ENCODE assay signal across 13 cellular contexts in the genomic region with DNA sequence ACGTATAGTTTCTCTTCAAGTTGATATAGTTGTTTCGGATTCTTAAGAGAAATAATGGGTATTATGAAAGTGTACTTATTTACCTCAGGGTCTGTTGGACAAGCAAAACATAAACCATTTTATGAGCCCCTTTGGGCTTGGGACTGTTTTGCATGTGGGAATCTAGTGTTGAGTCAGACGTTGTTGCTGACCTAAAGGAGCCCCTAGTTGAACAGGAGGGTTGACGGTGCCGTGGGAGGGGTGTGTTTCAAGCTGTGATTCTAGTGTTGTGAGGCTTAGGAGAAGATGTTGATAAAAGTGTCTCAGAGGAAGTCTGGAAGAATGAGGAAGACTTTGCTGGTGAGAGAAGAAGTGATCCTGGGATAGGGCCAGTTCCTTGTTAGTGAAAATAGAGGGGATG.
DNase-seq lines count a peak whose midpoint lies in the region; ATAC-seq and TF ChIP-seq lines count a peak whose summit lies in the region.
"Had no signal": no experiment of that assay in that cellular context is flagged by ENCODE, and none has a peak within 500 bp of the region (broad histone marks: within the 10 kb centered on the region; RNA-seq: fewer than 3 reads in every experiment).

No MANE protein-coding gene starts in this region.

- no peak for TF ChIP-seq EP300 in transverse colon (IDR thresholded peaks at IDR 0.05; ENCODE audit: low read depth)

- ATAC-seq in GM21381 (IDR thresholded peaks at IDR 0.05; ENCODE audit: unreplicated experiment) (peak; percentile 65), HG03108 (IDR thresholded peaks at IDR 0.05; ENCODE audit: unreplicated experiment) (peak; percentile 62), HG02970 (IDR thresholded peaks at IDR 0.05; ENCODE audit: low FRiP score, unreplicated experiment) (no peak)

- peak; percentile 44 for DNase-seq in GM10266 (ENCODE audit: extremely low spot score)
- DNase-seq in choroid plexus epithelial cell (ENCODE audit: low read depth) = peak; percentile 61
- no peak for DNase-seq in T1000 (lab: John Stamatoyannopoulos, UW)
- no peak for DNase-seq in NCI-H146 treated with DMSO at 0.1 percent for 48 hours (lab: John Stamatoyannopoulos, UW; ENCODE audit: unreplicated experiment)
- DNase-seq in transverse colon = no peak
- DNase-seq: KBM-7, NCI-H69, substantia nigra, T-helper 9 cell had no signal

- H3K4me1 ChIP-seq in transverse colon = peaks cover 0 to 23% (median 1%) of the 10 kb centered on the region in 4 donors

- 75 to 85% methylated on average over 5 of the region's 5 CpGs for WGBS in transverse colon (ENCODE audit: low coverage in 1 of 2), 2 donors

- TF ChIP-seq POLR2A in transverse colon (IDR thresholded peaks at IDR 0.05) = no peak

- H3K9me3 ChIP-seq in transverse colon = no peaks in the 10 kb centered on the region
- H3K9me3 ChIP-seq: BLaER1 treated with 17β-estradiol and CSF1 and Interleukin-3, amounts not matched to agents 10 nM and 100 nM had no signal

- TF ChIP-seq CTCF in GM10266 (IDR thresholded peaks at IDR 0.05; ENCODE audit: control insufficient read depth, insufficient read depth, low read depth, missing control alignments) = no peak
- no peak for TF ChIP-seq CTCF in choroid plexus epithelial cell (conservative IDR thresholded peaks at IDR 0.05; ENCODE audit: low read depth, low read length)
- TF ChIP-seq CTCF in transverse colon (IDR thresholded peaks at IDR 0.05) = no peak

- H3K4me3 ChIP-seq in choroid plexus epithelial cell (ENCODE audit: low read depth, low read length) (no peak overlapping the region), transverse colon (no peak overlapping the region)
- H3K4me3 ChIP-seq: BLaER1 treated with 17β-estradiol and CSF1 and Interleukin-3, amounts not matched to agents 10 nM and 100 nM had no signal

- H3K36me3 ChIP-seq in transverse colon = no peaks in the 10 kb centered on the region

- in situ Hi-C loops in transverse colon (cut with MboI; ENCODE audit: low pct_ligation_motif_present in 1 of 4, low pct_unique_long_range_greater_than_20kb in 1 of 4, low sequenced_read_pairs in 3 of 4) = no loop called here

- no peak overlapping the region for H3K27ac ChIP-seq in transverse colon

- no peaks in the 10 kb centered on the region for H3K27me3 ChIP-seq in transverse colon
- H3K27me3 ChIP-seq: BLaER1 treated with 17β-estradiol and CSF1 and Interleukin-3, amounts not matched to agents 10 nM and 100 nM had no signal

- intact Hi-C loops in transverse colon (cut with DNase I; ENCODE audit: low total_unique reads) = no loop called here

Comparison
In these comparisons a context has a peak if more than half of its experiments do, and no peak if none do; other contexts are left out.
1. DNase-seq: peak in GM10266 (single experiment) and choroid plexus epithelial cell (single experiment); none in T1000 (single experiment), NCI-H146 treated with DMSO at 0.1 percent for 48 hours (single experiment) and transverse colon (single experiment).